ENCODE assay signal across 12 cellular contexts in the genomic region with DNA sequence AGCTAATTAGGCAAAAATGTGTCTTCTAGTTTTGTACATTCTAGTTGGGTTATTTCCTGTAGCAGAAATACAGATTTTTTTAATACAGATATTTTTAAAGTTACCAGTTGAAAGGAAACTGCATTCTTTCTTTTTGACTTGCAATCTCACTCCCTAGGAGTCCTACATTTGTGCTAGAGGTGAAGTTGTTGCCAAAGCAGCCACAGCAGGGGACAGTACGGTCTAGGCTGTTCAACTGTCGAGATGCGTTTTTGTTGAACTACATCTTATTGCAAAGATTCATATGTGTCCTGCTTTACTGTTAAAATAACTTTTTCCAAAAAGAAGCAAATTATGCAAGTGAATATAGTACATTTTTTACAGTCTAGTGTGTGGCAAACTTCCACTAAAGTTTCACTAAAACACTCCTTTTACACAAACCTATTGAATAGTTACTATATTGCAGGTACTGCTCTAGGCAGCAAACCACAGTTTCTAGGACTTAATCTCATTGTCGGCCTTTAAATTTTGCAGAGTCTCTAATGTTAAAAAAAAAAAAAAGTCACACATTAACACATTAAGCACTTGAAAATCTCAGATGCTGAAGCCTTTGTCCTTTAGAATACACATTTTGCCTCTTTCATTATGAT.
DNase-seq lines count a peak whose midpoint lies in the region; ATAC-seq and TF ChIP-seq lines count a peak whose summit lies in the region.
"Had no signal": no experiment of that assay in that cellular context is flagged by ENCODE, and none has a peak within 500 bp of the region (broad histone marks: within the 10 kb centered on the region; RNA-seq: fewer than 3 reads in every experiment).

No MANE protein-coding gene starts in this region.

- peak; percentile 9 for ATAC-seq in GM19025 (IDR thresholded peaks at IDR 0.05; ENCODE audit: low read depth, unreplicated experiment)
- peak; percentile 30 for ATAC-seq in GM21717 (IDR thresholded peaks at IDR 0.05; ENCODE audit: unreplicated experiment)
- peak; percentile 45 for ATAC-seq in HG03442 (IDR thresholded peaks at IDR 0.05; ENCODE audit: unreplicated experiment)

- in situ Hi-C loops in astrocyte of the spinal cord (cut with HindIII; ENCODE audit: low sequenced_read_pairs), result no loop called here

- DNase-seq in astrocyte of the spinal cord (ENCODE audit: low read depth, low spot score) (peak; percentile 52), NOMO-1 treated with dmso at 0.1 percent for 144 hours (lab: John Stamatoyannopoulos, UW; ENCODE audit: unreplicated experiment) (no peak), epidermal melanocyte (ENCODE audit: insufficient read length, low spot score) (no peak), GM20000 (ENCODE audit: low spot score) (no peak), NCI-H82 treated with DMSO at 0.1 percent for 48 hours (lab: John Stamatoyannopoulos, UW; ENCODE audit: unreplicated experiment) (no peak)
- DNase-seq: activated T-cell treated with anti-CD3 and anti-CD28 coated beads, Interleukin-2, amount 50 U/mL, for 4 hours; endodermal cell; HCEC 1CT; NCI-H1417 treated with DMSO at 0.1 percent for 48 hours had no signal

- H3K4me3 ChIP-seq in astrocyte of the spinal cord (ENCODE audit: low read depth, low read length), result no peak overlapping the region

- no peak for TF ChIP-seq CTCF in astrocyte of the spinal cord (IDR thresholded peaks at IDR 0.05; ENCODE audit: low read depth, low read length)
- no peak for TF ChIP-seq CTCF in GM20000 (IDR thresholded peaks at IDR 0.05; ENCODE audit: extremely low read depth, missing control alignments)
